In the genomic region with DNA sequence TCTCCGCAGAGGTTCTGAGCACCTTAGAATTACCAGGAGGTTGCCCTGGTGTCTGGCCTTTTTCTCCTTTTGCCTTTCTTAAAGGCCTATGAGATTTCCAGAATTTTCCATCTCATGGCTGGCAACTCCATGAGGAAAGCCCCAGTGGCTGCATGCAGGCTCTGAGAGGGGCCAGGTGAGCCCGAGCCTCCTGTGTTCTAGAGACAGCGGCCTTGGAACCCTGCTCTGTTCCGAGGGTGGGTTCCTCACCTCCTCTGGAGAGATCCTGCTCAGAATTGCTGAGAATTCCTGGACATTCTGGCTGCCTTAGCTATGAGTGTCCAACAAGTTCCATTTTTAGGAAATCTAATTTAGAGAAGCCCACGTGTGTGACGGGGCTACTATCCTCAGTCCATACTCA, we compare ENCODE assay signal across 23 cellular contexts.
"Had no signal": no experiment of that assay in that cellular context is flagged by ENCODE, and none has a peak within 500 bp of the region (broad histone marks: within the 10 kb centered on the region; RNA-seq: fewer than 3 reads in every experiment).

No MANE protein-coding gene starts in this region.

- DNase-seq: activated CD4-positive, alpha-beta T cell treated with anti-CD3 and anti-CD28 coated beads, Interleukin-2, amount 10 ng/mL, durations not matched to agents 7 days and 5 days; activated naive CD4-positive, alpha-beta T cell treated with Interleukin-2 at 50 U/mL for 16 hours; amygdala; caudate nucleus; erythroblast; foreskin melanocyte; mammary epithelial cell; naive B cell; stimulated activated CD4-positive, alpha-beta T cell treated with anti-CD3 and anti-CD28 coated beads, Interleukin-4, amount 100 ng/mL, for 4 hours; T1000 had no signal

- H3K9me3 ChIP-seq: body of pancreas, left lung, ovary, spleen, vagina had no signal

- FAIRE-seq: colon, endometrium had no signal

- H3K9me3 Mint-ChIP-seq: activated CD4-positive, alpha-beta T cell treated with anti-CD3 and anti-CD28 coated beads, Interleukin-2, amount 10 ng/mL, durations not matched to agents 7 days and 5 days; activated naive CD8-positive, alpha-beta T cell treated with anti-CD3 and anti-CD28 coated beads, Interleukin-2, amount 10 ng/mL, durations not matched to agents 7 days and 5 days; activated T-helper 1 cell treated with anti-CD3 and anti-CD28 coated beads, Interleukin-12 subunit alpha, Interleukin-12 subunit beta, Interleukin-2, Interleukin-4 antibody, amounts not matched to agents 30 ng/mL and 10 ng/mL and 1 ng/mL, durations not matched to agents 14 hours and 24 hours and 36 hours; neural crest cell; stimulated activated memory B cell treated with anti-CD40 and anti-IgM and Interleukin-4, amounts not matched to agents 10 μg/mL and 1 μg/mL and 100 μg/mL, for 72 hours had no signal

- H3K27me3 Mint-ChIP-seq: activated CD4-positive, alpha-beta T cell treated with anti-CD3 and anti-CD28 coated beads, Interleukin-2, amount 10 ng/mL, durations not matched to agents 7 days and 5 days; stimulated activated memory B cell treated with anti-CD40 and anti-IgM and Interleukin-4, amounts not matched to agents 10 μg/mL and 1 μg/mL and 100 μg/mL, for 72 hours had no signal

- H3K27ac Mint-ChIP-seq: activated CD4-positive, alpha-beta T cell treated with anti-CD3 and anti-CD28 coated beads, Interleukin-2, amount 10 ng/mL, durations not matched to agents 7 days and 5 days; activated naive CD8-positive, alpha-beta T cell treated with anti-CD3 and anti-CD28 coated beads, Interleukin-2, amount 10 ng/mL, durations not matched to agents 7 days and 5 days; activated T-helper 1 cell treated with anti-CD3 and anti-CD28 coated beads, Interleukin-12 subunit alpha, Interleukin-12 subunit beta, Interleukin-2, Interleukin-4 antibody, amounts not matched to agents 30 ng/mL and 10 ng/mL and 1 ng/mL, durations not matched to agents 14 hours and 24 hours and 36 hours; stimulated activated memory B cell treated with anti-CD40 and anti-IgM and Interleukin-4, amounts not matched to agents 10 μg/mL and 1 μg/mL and 100 μg/mL, for 72 hours had no signal

- H3K36me3 Mint-ChIP-seq: activated naive CD8-positive, alpha-beta T cell treated with anti-CD3 and anti-CD28 coated beads, Interleukin-2, amount 10 ng/mL, durations not matched to agents 7 days and 5 days; naive B cell; stimulated activated memory B cell treated with anti-CD40 and anti-IgM and Interleukin-4, amounts not matched to agents 10 μg/mL and 1 μg/mL and 100 μg/mL, for 72 hours had no signal

- H3K27ac ChIP-seq: left lung, ovary, spleen, vagina had no signal

- H3K4me3 ChIP-seq: body of pancreas, left lung, ovary, spleen, vagina had no signal

- ATAC-seq: activated CD4-positive, CD25-positive, alpha-beta regulatory T cell treated with anti-CD3 and anti-CD28 coated beads, Interleukin-2, amount 50 U/mL, for 24 hours; left lung; sciatic nerve; stimulated activated memory B cell treated with anti-CD40 and anti-IgM and Interleukin-4, amounts not matched to agents 10 μg/mL and 1 μg/mL and 100 μg/mL, for 72 hours had no signal

- H3K4me3 Mint-ChIP-seq: activated CD4-positive, alpha-beta T cell treated with anti-CD3 and anti-CD28 coated beads, Interleukin-2, amount 10 ng/mL, durations not matched to agents 7 days and 5 days; activated naive CD8-positive, alpha-beta T cell treated with anti-CD3 and anti-CD28 coated beads, Interleukin-2, amount 10 ng/mL, durations not matched to agents 7 days and 5 days; activated T-helper 1 cell treated with anti-CD3 and anti-CD28 coated beads, Interleukin-12 subunit alpha, Interleukin-12 subunit beta, Interleukin-2, Interleukin-4 antibody, amounts not matched to agents 30 ng/mL and 10 ng/mL and 1 ng/mL, durations not matched to agents 14 hours and 24 hours and 36 hours; naive B cell; neural crest cell; stimulated activated memory B cell treated with anti-CD40 and anti-IgM and Interleukin-4, amounts not matched to agents 10 μg/mL and 1 μg/mL and 100 μg/mL, for 72 hours had no signal

- H3K27me3 ChIP-seq: body of pancreas, left lung, ovary, vagina had no signal

- H3K36me3 ChIP-seq: left lung, ovary, spleen, vagina had no signal

- H3K4me1 ChIP-seq: vagina had no signal
